ENCODE assay signal across 8 cellular contexts in genomic region chr1:224114787-224115175, GRCh38. TPM values are rescaled to one million over a fixed set of nuclear protein-coding genes. Genes with fewer than 3 reads are reported as not detected.
DNase-seq lines count a peak whose midpoint lies in the region; ATAC-seq and TF ChIP-seq lines count a peak whose summit lies in the region.

No MANE protein-coding gene starts in this region.

- ATAC-seq in GM18873 (IDR thresholded peaks at IDR 0.05; ENCODE audit: low FRiP score, unreplicated experiment): no peak

- peaks cover 9% of the 10 kb centered on the region for H3K4me1 ChIP-seq in mononuclear cell (ENCODE audit: insufficient read depth, low read length)

- no peak for TF ChIP-seq CTCF in LNCaP clone FGC (IDR thresholded peaks at IDR 0.05; ENCODE audit: control insufficient read depth, extremely low read depth, insufficient read depth)

- H3K4me3 ChIP-seq in LNCaP clone FGC (ENCODE audit: low read depth, low read length): peak overlapping the region; percentile 98
- peak overlapping the region; percentile 68 for H3K4me3 ChIP-seq in mononuclear cell (ENCODE audit: low read length)

- H3K27me3 ChIP-seq in mononuclear cell (ENCODE audit: insufficient read depth, low read length): no peaks in the 10 kb centered on the region

- peak overlapping the region; percentile 73 for H3K27ac ChIP-seq in cingulate gyrus (ENCODE audit: low read depth, low read length)

- DNase-seq in Daoy (ENCODE audit: low read depth) (peak; percentile 5), LNCaP clone FGC (ENCODE audit: low read depth) (no peak), NCI-H1105 treated with DMSO at 0.1 percent for 48 hours (lab: John Stamatoyannopoulos, UW) (no peak), NCI-H1417 treated with DMSO at 0.1 percent for 48 hours (lab: John Stamatoyannopoulos, UW) (no peak), DMS53 treated with DMSO at 0.1 percent for 48 hours (lab: John Stamatoyannopoulos, UW; ENCODE audit: unreplicated experiment) (no peak)

- H3K9me3 ChIP-seq in mononuclear cell (ENCODE audit: low read depth, low read length): no peaks in the 10 kb centered on the region

RNA-seq across cellular contexts. Expression of gene FBXO28, which starts 0.9 kb away (rescaled TPM):
- total RNA-seq in Daoy (2014; rRNA removed; shearing (Covaris generic)): 28.5 and 32.1 TPM in 2 replicates
- 58.6 TPM for total RNA-seq in mononuclear cell
